In the genomic region with DNA sequence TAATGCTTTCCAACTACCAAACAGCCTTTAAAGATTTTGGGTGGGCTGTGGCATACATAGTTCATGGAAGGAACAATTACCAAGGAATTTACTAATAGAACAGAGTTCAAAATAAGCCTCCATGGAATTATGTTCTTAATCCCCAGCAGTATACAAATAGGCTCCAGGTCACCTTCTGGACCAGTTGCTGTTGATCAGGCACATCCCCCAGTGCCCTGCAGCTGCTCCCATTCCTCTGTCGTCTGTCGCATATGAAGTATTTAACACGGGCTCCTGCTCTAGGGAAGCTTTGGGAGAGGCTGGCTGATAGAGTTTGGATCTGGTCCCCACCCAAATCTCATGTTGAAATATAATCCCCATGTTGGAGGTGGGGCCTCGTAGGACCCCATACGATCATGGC, we compare ENCODE assay signal across 22 cellular contexts.
"Had no signal": no experiment of that assay in that cellular context is flagged by ENCODE, and none has a peak within 500 bp of the region (broad histone marks: within the 10 kb centered on the region; RNA-seq: fewer than 3 reads in every experiment).

No MANE protein-coding gene starts in this region.

- H3K9me3 ChIP-seq: MG63, SK-N-SH had no signal

- H3K4me3 ChIP-seq: MG63 had no signal

- ATAC-seq: HepG2 had no signal

- H3K9me2 ChIP-seq: SK-N-SH had no signal

- H3K4me2 ChIP-seq: SK-N-SH had no signal

- H3K9ac ChIP-seq: SK-N-SH had no signal

- H3K27me3 ChIP-seq: MG63 had no signal

- DNase-seq: IMR-90, Karpas-422, KG1, MG63, NCI-H1092, NCI-H1105 treated with DMSO at 0.1 percent for 48 hours, NCI-H1417 treated with DMSO at 0.1 percent for 48 hours, NCI-H146, NCI-H1694 treated with DMSO at 0.1 percent for 48 hours, NCI-H1930, NCI-H2081, NCI-H2107, NCI-H226, NCI-H446, NCI-H510A, NCI-H526, Right ventricle myocardium superior, RPMI8226, SIG-M5, SK-N-SH, SW 1271 had no signal

- H3K36me3 ChIP-seq: MG63 had no signal
